ENCODE assay signal across 11 cellular contexts in the genomic region with DNA sequence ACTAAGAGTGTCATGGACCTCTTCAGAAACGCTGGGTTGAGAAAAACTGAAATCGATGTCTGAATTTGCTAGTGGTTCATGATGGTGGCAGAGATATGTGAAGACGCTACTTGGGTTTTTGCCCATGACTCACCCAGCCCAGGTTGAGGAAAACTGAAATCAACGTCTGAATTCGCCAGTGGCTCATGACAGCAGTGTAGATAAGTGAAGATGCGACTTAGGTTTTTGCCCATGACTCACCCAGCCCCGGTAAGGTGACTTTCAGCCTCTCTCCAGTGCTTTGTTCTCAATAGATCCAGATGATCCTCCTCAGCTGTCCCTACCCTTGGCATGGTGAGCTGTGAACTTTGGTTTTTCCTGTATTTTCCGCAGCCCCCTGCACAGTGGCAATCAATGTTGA.
DNase-seq lines count a peak whose midpoint lies in the region; ATAC-seq and TF ChIP-seq lines count a peak whose summit lies in the region.
"Had no signal": no experiment of that assay in that cellular context is flagged by ENCODE, and none has a peak within 500 bp of the region (broad histone marks: within the 10 kb centered on the region; RNA-seq: fewer than 3 reads in every experiment).

No MANE protein-coding gene starts in this region.

- H3K27me3 ChIP-seq in right atrium auricular region (no peaks in the 10 kb centered on the region), heart right ventricle (peaks cover 0 to 12% (median 7%) of the 10 kb centered on the region in 7 donors), H7 (ENCODE audit: control insufficient read depth, insufficient read depth, low read length) (no peaks in the 10 kb centered on the region)

- H3K36me3 ChIP-seq in right atrium auricular region (no peaks in the 10 kb centered on the region), heart right ventricle (no peaks in the 10 kb centered on the region), H7 (replicated peaks; ENCODE audit: control insufficient read depth, insufficient read depth, low read length) (no peaks in the 10 kb centered on the region)

- no peak overlapping the region for H3K4me3 Mint-ChIP-seq in activated naive CD8-positive, alpha-beta T cell treated with anti-CD3 and anti-CD28 coated beads for 36 hours

- H3K4me1 ChIP-seq in right atrium auricular region (no peaks in the 10 kb centered on the region), heart right ventricle (no peaks in the 10 kb centered on the region)

- no peaks in the 10 kb centered on the region for H3K27me3 Mint-ChIP-seq in activated naive CD8-positive, alpha-beta T cell treated with anti-CD3 and anti-CD28 coated beads for 36 hours

- H3K9me3 ChIP-seq in right atrium auricular region (peaks cover 0 to 11% of the 10 kb centered on the region in 2 donors), heart right ventricle (peaks cover 0 to 24% (median 5%) of the 10 kb centered on the region in 11 donors)

- H3K27ac Mint-ChIP-seq in activated naive CD8-positive, alpha-beta T cell treated with anti-CD3 and anti-CD28 coated beads for 36 hours: no peak overlapping the region

- H3K9me3 Mint-ChIP-seq in activated naive CD8-positive, alpha-beta T cell treated with anti-CD3 and anti-CD28 coated beads for 36 hours: peaks cover 5% of the 10 kb centered on the region

- 74 to 75% methylated on average over 8 of the region's 8 CpGs for WGBS in heart right ventricle, 2 donors

- DNase-seq in right atrium auricular region (ENCODE audit: low spot score) (peak; percentile 26), heart right ventricle (no peak), ecto neural progenitor cell (ENCODE audit: low spot score) (no peak), H7 (no peak), hepatic stellate cell (ENCODE audit: low spot score) (no peak), NCI-H128 (lab: John Stamatoyannopoulos, UW; ENCODE audit: unreplicated experiment) (no peak)
- peak; percentile 22 for DNase-seq in activated naive CD8-positive, alpha-beta T cell treated with anti-CD3 and anti-CD28 coated beads for 36 hours
- DNase-seq: AML-193, RPMI8226 had no signal

- H3K36me3 Mint-ChIP-seq in activated naive CD8-positive, alpha-beta T cell treated with anti-CD3 and anti-CD28 coated beads for 36 hours: no peaks in the 10 kb centered on the region

- H3K4me3 ChIP-seq in right atrium auricular region (no peak overlapping the region), heart right ventricle (no peak overlapping the region), H7 (ENCODE audit: insufficient read depth, low read depth, low read length) (no peak overlapping the region)

- TF ChIP-seq CTCF in right atrium auricular region (IDR thresholded peaks at IDR 0.05): no peak
- no peak for TF ChIP-seq CTCF in heart right ventricle (IDR thresholded peaks at IDR 0.05)

- intact Hi-C loops in heart right ventricle (cut with DNase I): no loop called here

- no peak for ATAC-seq in heart right ventricle
- ATAC-seq in HG03442 (IDR thresholded peaks at IDR 0.05; ENCODE audit: unreplicated experiment): peak; percentile 49

- H3K27ac ChIP-seq in right atrium auricular region: no peak overlapping the region
- H3K27ac ChIP-seq in heart right ventricle: no peak overlapping the region
- H3K27ac ChIP-seq: VCaP had no signal

- peaks cover 7% of the 10 kb centered on the region for H3K4me1 Mint-ChIP-seq in activated naive CD8-positive, alpha-beta T cell treated with anti-CD3 and anti-CD28 coated beads for 36 hours

Comparison
In these comparisons a context has a peak if more than half of its experiments do, and no peak if none do; other contexts are left out.
1. DNase-seq: peak in right atrium auricular region (single experiment) and activated naive CD8-positive, alpha-beta T cell treated with anti-CD3 and anti-CD28 coated beads for 36 hours (single experiment); none in heart right ventricle (0 of 2), ecto neural progenitor cell (single experiment), H7 (single experiment), hepatic stellate cell (single experiment) and NCI-H128 (single experiment).